In genomic region chr4:7831330-7831729, GRCh38 we compare ENCODE assay signal across 9 cellular contexts.
DNase-seq lines count a peak whose midpoint lies in the region; ATAC-seq, FAIRE-seq and TF ChIP-seq lines count a peak whose summit lies in the region.
"Had no signal": no experiment of that assay in that cellular context is flagged by ENCODE, and none has a peak within 500 bp of the region (broad histone marks: within the 10 kb centered on the region; RNA-seq: fewer than 3 reads in every experiment).

No MANE protein-coding gene starts in this region.

- DNase-seq in GM12864 (ENCODE audit: low read depth) (peak; percentile 65), NCI-H82 treated with DMSO at 0.1 percent for 48 hours (lab: John Stamatoyannopoulos, UW; ENCODE audit: unreplicated experiment) (peak; percentile 52), dedifferentiated amniotic fluid mesenchymal stem cell (ENCODE audit: extremely low spot score) (peak; percentile 73), D721Med (ENCODE audit: insufficient read length, low spot score) (no peak), caudate nucleus (lab: John Stamatoyannopoulos, UW) (no peak)
- DNase-seq: activated naive CD8-positive, alpha-beta T cell treated with anti-CD3 and anti-CD28 coated beads, Interleukin-2, amount 10 ng/mL, durations not matched to agents 7 days and 5 days had no signal

- no peaks in the 10 kb centered on the region for H3K27me3 ChIP-seq in skeletal muscle tissue (ENCODE audit: control insufficient read depth in 3 of 3, insufficient read depth in 3 of 3, low read length in 3 of 3)

- ATAC-seq in GM18870 (IDR thresholded peaks at IDR 0.05; ENCODE audit: unreplicated experiment) (no peak), HG03442 (IDR thresholded peaks at IDR 0.05; ENCODE audit: unreplicated experiment) (no peak)

- no peak for TF ChIP-seq CTCF in GM12864 (IDR thresholded peaks at IDR 0.05; ENCODE audit: low read depth, low read length, missing control alignments)
- TF ChIP-seq CTCF in D721Med (IDR thresholded peaks at IDR 0.05; ENCODE audit: insufficient read depth, missing control alignments): no peak

- H3K4me3 ChIP-seq in GM12864 (ENCODE audit: low read depth, low read length) (no peak overlapping the region), skeletal muscle tissue (ENCODE audit: low read length in 3 of 3) (peak overlapping the region; percentile 34 to 61 (median 57))

- H3K36me3 ChIP-seq in skeletal muscle tissue (ENCODE audit: control insufficient read depth in 3 of 3, insufficient read depth in 3 of 3, low read length in 3 of 3): no peaks in the 10 kb centered on the region

- H3K27ac ChIP-seq in skeletal muscle tissue (ENCODE audit: low read depth, low read length) (peak overlapping the region; percentile 97), caudate nucleus (ENCODE audit: low read depth, low read length) (no peak overlapping the region)

- H3K4me1 ChIP-seq in skeletal muscle tissue (ENCODE audit: control insufficient read depth in 3 of 3, insufficient read depth in 3 of 3, low read length in 3 of 3): peaks cover 34 to 40% (median 37%) of the 10 kb centered on the region in 3 donors

- no peak for FAIRE-seq in D721Med (lab: Jason Lieb, UNC)

- no peaks in the 10 kb centered on the region for H3K9me3 ChIP-seq in skeletal muscle tissue (ENCODE audit: control insufficient read depth in 3 of 3, low read length in 3 of 3)

- H3K9ac ChIP-seq in skeletal muscle tissue (ENCODE audit: low read depth in 1 of 3, low read length in 3 of 3): peak overlapping the region; percentile 66 to 82 (median 72)

Comparison
In these comparisons a context has a peak if more than half of its experiments do, and no peak if none do; other contexts are left out.
1. DNase-seq: peak in GM12864 (single experiment), NCI-H82 treated with DMSO at 0.1 percent for 48 hours (single experiment) and dedifferentiated amniotic fluid mesenchymal stem cell (single experiment); none in D721Med (single experiment) and caudate nucleus (0 of 61).